8 cellular contexts compared by ENCODE assay signal in genomic region chr1:67430358-67431155, GRCh38. TPM values are rescaled to one million over a fixed set of nuclear protein-coding genes. Genes with fewer than 3 reads are reported as not detected.
DNase-seq lines count a peak whose midpoint lies in the region; ATAC-seq and TF ChIP-seq lines count a peak whose summit lies in the region.

TSS of gene SERBP1 (minus strand) at chr1:67430402. CDS start at chr1:67430300, 102 bp downstream.

- H2AFZ ChIP-seq in SK-N-SH (ENCODE audit: low read depth) = peak within 1 kb of the TSS; percentile 89

- peak in 1 of 2 donors; percentile 78 for TF ChIP-seq POLR2A in suprapubic skin (IDR thresholded peaks at IDR 0.05)

- H3K79me2 ChIP-seq in SK-N-SH (ENCODE audit: insufficient read depth) = peaks cover 46% of the 10 kb centered on the region

- no peaks in the 10 kb centered on the region for H3K9me3 ChIP-seq in SK-N-SH
- no peaks in the 10 kb centered on the region for H3K9me3 ChIP-seq in suprapubic skin

- H3K4me3 ChIP-seq in SK-N-SH (ENCODE audit: low read depth in 2 of 2, low read length in 1 of 2) (peak within 1 kb of the TSS; percentile 96 to 97), suprapubic skin (peak within 1 kb of the TSS; percentile 90)

- peak; percentile 66 for DNase-seq in GM04503 (ENCODE audit: low read depth)
- peak; percentile 96 for DNase-seq in NCI-H1048 (lab: John Stamatoyannopoulos, UW)
- DNase-seq in SK-N-SH = peak; percentile 94
- DNase-seq in activated naive CD4-positive, alpha-beta T cell treated with anti-CD3 and anti-CD28 coated beads, Interleukin-2, amount 50 U/mL, for 16 hours = peak; percentile 96
- peak; percentile 94 for DNase-seq in germinal center (ENCODE audit: low spot score)
- DNase-seq in nucleus accumbens (lab: John Stamatoyannopoulos, UW) = peak; percentile 66 to 98 (median 93)
- DNase-seq in suprapubic skin (ENCODE audit: low spot score in 2 of 2) = peak; percentile 97

- H3F3A ChIP-seq in SK-N-SH (replicated peaks; ENCODE audit: insufficient read depth) = peaks cover 15% of the 10 kb centered on the region

- no peaks in the 10 kb centered on the region for H3K9me2 ChIP-seq in SK-N-SH

- TF ChIP-seq EP300 in SK-N-SH (IDR thresholded peaks at IDR 0.05; ENCODE audit: borderline replicate concordance in 1 of 2, low read depth in 1 of 2, low read length in 1 of 2) (no peak), suprapubic skin (IDR thresholded peaks at IDR 0.05) (no peak)

- peak within 1 kb of the TSS; percentile 96 for H3K4me2 ChIP-seq in SK-N-SH

- CTCF ChIA-PET in SK-N-SH (lab: Yijun Ruan, JAX) = interaction anchor here (0.7 to 3.6 kb wide), 5 partner anchors 9 to 158 kb away, joined by 3 to 15 read pairs (median 4); no protein-coding TSS in a partner anchor

- H3K27me3 ChIP-seq in SK-N-SH (ENCODE audit: insufficient read depth) (no peaks in the 10 kb centered on the region), suprapubic skin (no peaks in the 10 kb centered on the region)

- ATAC-seq in HG02571 (IDR thresholded peaks at IDR 0.05; ENCODE audit: unreplicated experiment) = peak; percentile 82

- H4K20me1 ChIP-seq in SK-N-SH (ENCODE audit: insufficient read depth) = peaks cover 42% of the 10 kb centered on the region

- under 1% methylated on average over 48 of the region's 62 CpGs for WGBS in SK-N-SH (ENCODE audit: low lambda C conversion rate)
- 0% methylated on average over 12 of the region's 62 CpGs for WGBS in suprapubic skin

- H3K4me1 ChIP-seq in SK-N-SH (ENCODE audit: control insufficient read depth in 1 of 2, insufficient read depth in 2 of 2, low read depth in 1 of 2, low read length in 1 of 2) (peaks cover 0 to 23% of the 10 kb centered on the region in 2 experiments; a peak in 3 of 4 replicates), suprapubic skin (peaks cover 39% of the 10 kb centered on the region)

- no peak for TF ChIP-seq RAD21 in SK-N-SH (IDR thresholded peaks at IDR 0.05; ENCODE audit: low read length)

- peak within 1 kb of the TSS; percentile 95 for H3K9ac ChIP-seq in SK-N-SH

- peak within 1 kb of the TSS; percentile 80 to 97 for H3K27ac ChIP-seq in SK-N-SH (ENCODE audit: low read depth in 2 of 2, low read length in 1 of 2)
- peak within 1 kb of the TSS; percentile 93 for H3K27ac ChIP-seq in suprapubic skin

- H3K36me3 ChIP-seq in SK-N-SH (replicated peaks in 1 of 2; ENCODE audit: control insufficient read depth in 1 of 2, insufficient read depth in 2 of 2, low read length in 1 of 2) (peaks cover 21 to 25% of the 10 kb centered on the region in 2 experiments), suprapubic skin (peaks cover 6% of the 10 kb centered on the region)

- POLR2A ChIA-PET in SK-N-SH (lab: Yijun Ruan, JAX) = interaction anchor here (0.6 to 2.6 kb wide), 7 partner anchors 11 to 500 kb away, joined by 3 to 6 read pairs (median 3); no protein-coding TSS in a partner anchor

- TF ChIP-seq CTCF in SK-N-SH (IDR thresholded peaks at IDR 0.05) (no peak), suprapubic skin (IDR thresholded peaks at IDR 0.05) (no peak)

TF ChIP-seq in SK-N-SH, 30 proteins besides CTCF, POLR2A, EP300 and RAD21 (continues in another document):
- TF ChIP-seq POLR2AphosphoS5 (IDR thresholded peaks at IDR 0.05; ENCODE audit: low read depth, low read length) = peak; percentile 69
- TF ChIP-seq FOXM1 (IDR thresholded peaks at IDR 0.05; ENCODE audit: low read depth) = no peak
- no peak for TF ChIP-seq FOXJ3 (CRISPR knock-in tag; IDR thresholded peaks at IDR 0.05)
- peak; percentile 52; the same call in 1 of the 2 replicates for TF ChIP-seq NFIC (IDR thresholded peaks at IDR 0.05; ENCODE audit: borderline replicate concordance)
- peak; percentile 95 for TF ChIP-seq ZBTB33 (IDR thresholded peaks at IDR 0.05; ENCODE audit: borderline replicate concordance, low read depth)
- peak; percentile 79 for TF ChIP-seq MXI1 (IDR thresholded peaks at IDR 0.05; ENCODE audit: low read depth, low read length)
- peak; percentile 40 for TF ChIP-seq ELF1 (IDR thresholded peaks at IDR 0.05)
- TF ChIP-seq FOSL2 (IDR thresholded peaks at IDR 0.05; ENCODE audit: borderline replicate concordance, low read depth) = no peak
- no peak for TF ChIP-seq SMC3 (IDR thresholded peaks at IDR 0.05; ENCODE audit: low read depth, low read length)
- TF ChIP-seq EZH2phosphoT487 (IDR thresholded peaks at IDR 0.05; ENCODE audit: borderline replicate concordance, low read depth) = no peak
- no peak for TF ChIP-seq TEAD4 (IDR thresholded peaks at IDR 0.05; ENCODE audit: borderline replicate concordance, insufficient read depth)
- peak; percentile 38; the same call in 1 of the 2 replicates for TF ChIP-seq NRF1 (IDR thresholded peaks at IDR 0.05; ENCODE audit: low read depth, low read length)
- no peak for TF ChIP-seq GATA2 (CRISPR knock-in tag; IDR thresholded peaks at IDR 0.05)
- TF ChIP-seq USF1 (IDR thresholded peaks at IDR 0.05; ENCODE audit: borderline replicate concordance, low read depth) = peak; percentile 10; the same call in 1 of the 2 replicates
- TF ChIP-seq RXRA (IDR thresholded peaks at IDR 0.05; ENCODE audit: borderline replicate concordance, low read depth) = no peak
- no peak; the same call in 1 of the 2 replicates for TF ChIP-seq SIN3A (IDR thresholded peaks at IDR 0.05; ENCODE audit: borderline replicate concordance, low read depth, low read length)
- TF ChIP-seq RFX5 (IDR thresholded peaks at IDR 0.05; ENCODE audit: low read length) = no peak; the same call in 1 of the 2 replicates
- TF ChIP-seq, protein P1, sequence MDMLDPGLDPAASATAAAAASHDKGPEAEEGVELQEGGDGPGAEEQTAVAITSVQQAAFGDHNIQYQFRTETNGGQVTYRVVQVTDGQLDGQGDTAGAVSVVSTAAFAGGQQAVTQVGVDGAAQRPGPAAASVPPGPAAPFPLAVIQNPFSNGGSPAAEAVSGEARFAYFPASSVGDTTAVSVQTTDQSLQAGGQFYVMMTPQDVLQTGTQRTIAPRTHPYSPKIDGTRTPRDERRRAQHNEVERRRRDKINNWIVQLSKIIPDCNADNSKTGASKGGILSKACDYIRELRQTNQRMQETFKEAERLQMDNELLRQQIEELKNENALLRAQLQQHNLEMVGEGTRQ (IDR thresholded peaks at IDR 0.05; ENCODE audit: borderline replicate concordance, low read depth, low read length) = peak; percentile 27; the same call in 1 of the 2 replicates
- peak; percentile 89 for TF ChIP-seq GABPA (IDR thresholded peaks at IDR 0.05; ENCODE audit: low read depth)
- TF ChIP-seq, protein P2, sequence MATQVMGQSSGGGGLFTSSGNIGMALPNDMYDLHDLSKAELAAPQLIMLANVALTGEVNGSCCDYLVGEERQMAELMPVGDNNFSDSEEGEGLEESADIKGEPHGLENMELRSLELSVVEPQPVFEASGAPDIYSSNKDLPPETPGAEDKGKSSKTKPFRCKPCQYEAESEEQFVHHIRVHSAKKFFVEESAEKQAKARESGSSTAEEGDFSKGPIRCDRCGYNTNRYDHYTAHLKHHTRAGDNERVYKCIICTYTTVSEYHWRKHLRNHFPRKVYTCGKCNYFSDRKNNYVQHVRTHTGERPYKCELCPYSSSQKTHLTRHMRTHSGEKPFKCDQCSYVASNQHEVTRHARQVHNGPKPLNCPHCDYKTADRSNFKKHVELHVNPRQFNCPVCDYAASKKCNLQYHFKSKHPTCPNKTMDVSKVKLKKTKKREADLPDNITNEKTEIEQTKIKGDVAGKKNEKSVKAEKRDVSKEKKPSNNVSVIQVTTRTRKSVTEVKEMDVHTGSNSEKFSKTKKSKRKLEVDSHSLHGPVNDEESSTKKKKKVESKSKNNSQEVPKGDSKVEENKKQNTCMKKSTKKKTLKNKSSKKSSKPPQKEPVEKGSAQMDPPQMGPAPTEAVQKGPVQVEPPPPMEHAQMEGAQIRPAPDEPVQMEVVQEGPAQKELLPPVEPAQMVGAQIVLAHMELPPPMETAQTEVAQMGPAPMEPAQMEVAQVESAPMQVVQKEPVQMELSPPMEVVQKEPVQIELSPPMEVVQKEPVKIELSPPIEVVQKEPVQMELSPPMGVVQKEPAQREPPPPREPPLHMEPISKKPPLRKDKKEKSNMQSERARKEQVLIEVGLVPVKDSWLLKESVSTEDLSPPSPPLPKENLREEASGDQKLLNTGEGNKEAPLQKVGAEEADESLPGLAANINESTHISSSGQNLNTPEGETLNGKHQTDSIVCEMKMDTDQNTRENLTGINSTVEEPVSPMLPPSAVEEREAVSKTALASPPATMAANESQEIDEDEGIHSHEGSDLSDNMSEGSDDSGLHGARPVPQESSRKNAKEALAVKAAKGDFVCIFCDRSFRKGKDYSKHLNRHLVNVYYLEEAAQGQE (IDR thresholded peaks at IDR 0.05; ENCODE audit: low read depth, low read length) = 0 out of 2 replicates have a peak, but pooled peaks have one; percentile 5
- TF ChIP-seq JUND (IDR thresholded peaks at IDR 0.05) = no peak
- peak; percentile 87; the same call in 1 of the 2 replicates for TF ChIP-seq TAF1 (IDR thresholded peaks at IDR 0.05; ENCODE audit: borderline replicate concordance, low read depth, low read length)

RNA-seq across cellular contexts. Expression of gene SERBP1, which starts in this region (rescaled TPM):
- polyA plus RNA-seq in SK-N-SH (2012; rRNA removed) = 177 and 194 TPM in 2 replicates
- polyA plus RNA-seq in SK-N-SH (2012; cell fraction: cytosol; rRNA removed) = 231 and 292 TPM in 2 replicates
- 57.3 and 82.9 TPM in 2 replicates for polyA plus RNA-seq in SK-N-SH (2012; cell fraction: nucleus; rRNA removed)
- 100 to 1,000 TPM; 188 to 330 (median 233) TPM for total RNA-seq in suprapubic skin

Comparison
In these comparisons a context has a peak if more than half of its experiments do, and no peak if none do; other contexts are left out.
1. Peak in every context shown above with its lines: DNase-seq, ATAC-seq, H3K4me3 ChIP-seq and H3K27ac ChIP-seq.